In genomic region chr9:92966518-92966800, GRCh38 we compare ENCODE assay signal across 10 cellular contexts. TPM values are rescaled to one million over a fixed set of nuclear protein-coding genes. Genes with fewer than 3 reads are reported as not detected.
DNase-seq lines count a peak whose midpoint lies in the region; ATAC-seq and TF ChIP-seq lines count a peak whose summit lies in the region.
"Had no signal": no experiment of that assay in that cellular context is flagged by ENCODE, and none has a peak within 500 bp of the region (broad histone marks: within the 10 kb centered on the region; RNA-seq: fewer than 3 reads in every experiment).

No MANE protein-coding gene starts in this region.

- CTCF ChIA-PET in CD8-positive, alpha-beta T cell (lab: Charles Lee), result interaction anchor here (1.0 to 4.8 kb wide), 8 partner anchors 9 to 43 kb away, joined by 3 to 28 read pairs (median 6); no protein-coding TSS in a partner anchor
- CTCF ChIA-PET in OCI-LY7 (lab: Charles Lee; ENCODE audit: unreplicated experiment), result no interaction called here

- H3K27ac ChIP-seq in CD8-positive, alpha-beta T cell (ENCODE audit: low read depth, low read length), result peak overlapping the region; percentile 91
- no peak overlapping the region for H3K27ac ChIP-seq in OCI-LY7 (ENCODE audit: low read depth, low read length, poor library complexity, severe bottlenecking)
- peak overlapping the region in 16 of 21 experiments; percentile 40 to 100 (median 90) for H3K27ac ChIP-seq in skin epidermis

- H3K4me1 Mint-ChIP-seq in CD8-positive, alpha-beta T cell (ENCODE audit: low read depth), result peaks cover 67% of the 10 kb centered on the region
- peaks cover 76% of the 10 kb centered on the region for H3K4me1 Mint-ChIP-seq in central memory CD8-positive, alpha-beta T cell

- peak overlapping the region; percentile 100 for H3K27ac Mint-ChIP-seq in CD8-positive, alpha-beta T cell
- peak overlapping the region; percentile 95 for H3K27ac Mint-ChIP-seq in central memory CD8-positive, alpha-beta T cell (ENCODE audit: low read depth)
- H3K27ac Mint-ChIP-seq: WTC11 had no signal

- H3K79me2 ChIP-seq in OCI-LY7 (ENCODE audit: insufficient read depth, low read depth, low read length), result peaks cover 15% of the 10 kb centered on the region; the same call in 1 of the 2 replicates

- POLR2A ChIA-PET in CD8-positive, alpha-beta T cell (lab: Charles Lee), result interaction anchor here (0.6 to 3.8 kb wide), 20 partner anchors 8 to 568 kb away, joined by 3 to 30 read pairs (median 5); partner anchors contain the start of genes FAM120AOS and NINJ1
- POLR2A ChIA-PET in OCI-LY7 (lab: Charles Lee), result interaction anchor here (0.8 kb wide), 1 partner anchor 143 kb away, joined by 4 read pairs; no protein-coding TSS in a partner anchor

- intact Hi-C loops in CD8-positive, alpha-beta T cell (cut with DNase I, micrococcal nuclease), result loop anchor here (5.0 to 10.0 kb wide), 3 partner anchors 202 to 601 kb away; partner anchors contain the start of genes BICD2 (in 1 of the 2) and IPPK (in 1 of the 2)
- intact Hi-C loops in OCI-LY7 (cut with micrococcal nuclease; ENCODE audit: unreplicated experiment), result no loop called here

- no peaks in the 10 kb centered on the region for H3K27me3 ChIP-seq in CD8-positive, alpha-beta T cell (ENCODE audit: insufficient read depth, low read length)
- H3K27me3 ChIP-seq in H7 (ENCODE audit: control insufficient read depth, insufficient read depth, low read length), result no peaks in the 10 kb centered on the region

- H3K9me3 ChIP-seq in CD8-positive, alpha-beta T cell (ENCODE audit: low read length), result no peaks in the 10 kb centered on the region
- peaks cover 3% of the 10 kb centered on the region; the same call in 1 of the 2 replicates for H3K9me3 ChIP-seq in OCI-LY7 (ENCODE audit: low read length)

- H3K4me3 Mint-ChIP-seq in CD8-positive, alpha-beta T cell, result peak overlapping the region; percentile 91
- H3K4me3 Mint-ChIP-seq in central memory CD8-positive, alpha-beta T cell, result peak overlapping the region; percentile 85
- H3K4me3 Mint-ChIP-seq: WTC11 had no signal

- H3K9me2 ChIP-seq in OCI-LY7 (ENCODE audit: insufficient read depth, low read length), result no peaks in the 10 kb centered on the region

- H3K4me1 ChIP-seq in CD8-positive, alpha-beta T cell (ENCODE audit: insufficient read depth, low read length), result peaks cover 62% of the 10 kb centered on the region
- peaks cover 44% of the 10 kb centered on the region for H3K4me1 ChIP-seq in OCI-LY7 (ENCODE audit: insufficient read depth, low read length, poor library complexity, severe bottlenecking)

- no peak for ATAC-seq in CD8-positive, alpha-beta T cell
- no peak for ATAC-seq in central memory CD8-positive, alpha-beta T cell (replicated peaks; ENCODE audit: extremely low read depth, poor library complexity, severe bottlenecking)
- ATAC-seq: WTC11 had no signal

- peaks cover 4% of the 10 kb centered on the region for H3K9me3 Mint-ChIP-seq in CD8-positive, alpha-beta T cell
- H3K9me3 Mint-ChIP-seq in central memory CD8-positive, alpha-beta T cell, result no peaks in the 10 kb centered on the region

- H3K27me3 Mint-ChIP-seq in CD8-positive, alpha-beta T cell (ENCODE audit: low read depth), result no peaks in the 10 kb centered on the region
- H3K27me3 Mint-ChIP-seq in central memory CD8-positive, alpha-beta T cell, result no peaks in the 10 kb centered on the region

- BruUV-seq in OCI-LY7 (replicated peaks; lab: Mats Ljungman, UMichigan), result no TSS peak

- H4K20me1 ChIP-seq in OCI-LY7 (ENCODE audit: insufficient read depth, low read length), result 0 out of 2 replicates have a peak, but pooled peaks cover 5% of the 10 kb centered on the region

- peak in 1 of 7 experiments; percentile 72 for DNase-seq in CD8-positive, alpha-beta T cell
- DNase-seq in OCI-LY7 (ENCODE audit: low spot score), result no peak
- no peak for DNase-seq in central memory CD8-positive, alpha-beta T cell (ENCODE audit: low spot score in 2 of 2)
- no peak for DNase-seq in iPS-NIHi7 (ENCODE audit: extremely low spot score)
- DNase-seq in ecto neural progenitor cell (ENCODE audit: low spot score), result no peak
- DNase-seq in H7, result no peak
- DNase-seq: GF-D8; stimulated activated CD4-positive, alpha-beta T cell treated with anti-CD3 and anti-CD28 coated beads, Interleukin-2, amount 100 ng/mL, for 24 hours had no signal

- H2AFZ ChIP-seq in OCI-LY7 (ENCODE audit: low read length), result no peak overlapping the region

- TF ChIP-seq CTCF in CD8-positive, alpha-beta T cell (IDR thresholded peaks at IDR 0.05), result no peak
- no peak for TF ChIP-seq CTCF in OCI-LY7 (conservative IDR thresholded peaks at IDR 0.05; ENCODE audit: low read length)

- H3K36me3 Mint-ChIP-seq in CD8-positive, alpha-beta T cell, result peaks cover 48% of the 10 kb centered on the region
- peaks cover 38% of the 10 kb centered on the region for H3K36me3 Mint-ChIP-seq in central memory CD8-positive, alpha-beta T cell (ENCODE audit: insufficient read depth)

- H3K4me3 ChIP-seq in CD8-positive, alpha-beta T cell (ENCODE audit: low read depth, low read length), result peak overlapping the region; percentile 59
- H3K4me3 ChIP-seq in OCI-LY7 (ENCODE audit: low read depth, low read length, poor library complexity, severe bottlenecking), result no peak overlapping the region
- peak overlapping the region; percentile 6 to 52 (median 40) for H3K4me3 ChIP-seq in skin epidermis
- no peak overlapping the region for H3K4me3 ChIP-seq in H7 (ENCODE audit: insufficient read depth, low read depth, low read length)

- no peaks in the 10 kb centered on the region for H3K36me3 ChIP-seq in CD8-positive, alpha-beta T cell (ENCODE audit: insufficient read depth, low read length)
- peaks cover 2% of the 10 kb centered on the region; the same call in 1 of the 2 replicates for H3K36me3 ChIP-seq in OCI-LY7 (ENCODE audit: insufficient read depth, low read length)
- no peaks in the 10 kb centered on the region for H3K36me3 ChIP-seq in H7 (replicated peaks; ENCODE audit: control insufficient read depth, insufficient read depth, low read length)

- peak overlapping the region; percentile 93; the same call in 1 of the 2 replicates for H3K4me2 ChIP-seq in OCI-LY7 (ENCODE audit: low read length)

RNA-seq across cellular contexts. Expression of gene FGD3, which starts 19.1 kb away (rescaled TPM):
- 10 to 100 TPM; 87.8 to 99.3 TPM for total RNA-seq in CD8-positive, alpha-beta T cell
- total RNA-seq in OCI-LY7 (2014; rRNA removed; shearing (Covaris generic)), result 20.6 and 22.1 TPM in 2 replicates
- 22.9 and 28.1 TPM in 2 replicates for total RNA-seq in OCI-LY7 (2022)
- total RNA-seq in H7 (2014; rRNA removed; shearing (Covaris generic)), result 1.3 and 2.4 TPM in 2 replicates

Comparison
In these comparisons a context has a peak if more than half of its experiments do, and no peak if none do; other contexts are left out.
1. H3K4me3 ChIP-seq: peak in CD8-positive, alpha-beta T cell (single experiment) and skin epidermis (7 of 7); none in OCI-LY7 (single experiment) and H7 (single experiment).